8 cellular contexts compared by ENCODE assay signal in the genomic region with DNA sequence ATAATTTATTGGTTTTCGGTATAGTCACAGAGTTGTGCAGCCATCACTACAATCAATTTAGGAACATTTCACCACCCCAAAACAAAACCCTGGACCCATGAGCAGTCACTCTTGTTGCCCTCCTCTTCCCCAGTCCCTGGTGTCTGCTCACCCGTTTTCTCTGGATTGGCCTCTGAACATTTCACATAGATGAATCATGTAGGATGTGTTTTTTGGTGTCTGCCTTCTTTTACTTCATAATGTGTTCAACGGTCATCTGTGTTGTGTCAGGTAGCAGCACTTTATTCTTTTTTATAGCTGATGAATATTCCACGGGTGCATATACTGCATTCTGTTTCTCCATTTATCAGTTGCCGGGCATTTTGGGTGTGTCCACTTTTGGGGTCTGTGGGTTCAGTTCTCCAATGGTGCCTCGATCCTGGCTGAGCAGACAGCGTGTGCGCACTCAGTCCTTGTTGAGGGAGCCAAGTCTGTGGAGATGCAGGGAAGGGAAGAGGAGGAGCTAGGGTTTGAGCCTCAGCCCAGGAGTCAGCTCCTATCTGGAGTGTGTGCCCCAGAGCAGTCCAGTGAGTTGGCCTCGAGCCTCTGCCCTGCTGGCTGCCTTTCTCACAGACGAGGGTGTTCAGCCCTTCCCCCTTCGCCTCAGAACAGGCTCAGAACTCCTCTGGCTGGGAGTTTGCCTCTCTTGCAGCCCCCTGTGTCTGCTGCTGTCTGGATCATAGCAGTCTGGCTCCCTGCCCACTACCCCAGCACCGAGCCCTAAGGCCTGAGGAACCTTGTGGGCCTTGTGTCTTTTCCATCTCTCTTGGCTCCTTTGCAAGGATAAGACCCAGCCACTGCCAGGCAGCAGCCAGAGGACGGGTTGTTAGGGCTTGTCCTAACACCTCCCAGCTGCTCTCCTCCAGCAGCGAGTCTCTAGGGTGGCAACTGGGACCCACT. TPM values are rescaled to one million over a fixed set of nuclear protein-coding genes. Genes with fewer than 3 reads are reported as not detected.
A peak's percentile ranks its signal among the peaks of the same experiment; 100 is the strongest.
DNase-seq lines count a peak whose midpoint lies in the region; ATAC-seq and TF ChIP-seq lines count a peak whose summit lies in the region.

No MANE protein-coding gene starts in this region.

- H3K27ac ChIP-seq in caudate nucleus (ENCODE audit: low read depth, low read length) (peak overlapping the region; percentile 32), liver (ENCODE audit: low read depth in 1 of 2, low read length in 2 of 2) (peak overlapping the region; percentile 23 to 44), tibial artery (peak overlapping the region; percentile 53 to 98)

- intact Hi-C loops in tibial artery (cut with DNase I; ENCODE audit: low total_unique reads) = loop anchor here (10.0 kb wide), 1 partner anchor 295 kb away; a partner anchor contains a TSS

- TF ChIP-seq CTCF in liver (IDR thresholded peaks at IDR 0.05; ENCODE audit: low read depth, low read length, missing input control) (no peak), tibial artery (IDR thresholded peaks at IDR 0.05) (no peak)

- peaks cover 20 to 43% of the 10 kb centered on the region in 2 donors for H3K36me3 Mint-ChIP-seq in activated T-cell treated with anti-CD3 and anti-CD28 coated beads, Interleukin-2, amount 50 U/mL, for 72 hours (ENCODE audit: insufficient read depth in 2 of 2)

- TF ChIP-seq RAD21 in liver (IDR thresholded peaks at IDR 0.05) = no peak

- H3K36me3 ChIP-seq in liver (ENCODE audit: control insufficient read depth in 4 of 4, insufficient read depth in 3 of 4, low read depth in 1 of 4, low read length in 3 of 4) (peaks cover 3 to 50% (median 35%) of the 10 kb centered on the region in 4 donors), tibial artery (peaks cover 40 to 52% (median 44%) of the 10 kb centered on the region in 3 donors)

- no peak for ATAC-seq in activated T-cell treated with anti-CD3 and anti-CD28 coated beads, Interleukin-2, amount 50 U/mL, for 72 hours (replicated peaks in 1 of 2)
- ATAC-seq in HG03378 (IDR thresholded peaks at IDR 0.05; ENCODE audit: unreplicated experiment) = no peak

- no peak for DNase-seq in activated T-cell treated with anti-CD3 and anti-CD28 coated beads, Interleukin-2, amount 50 U/mL, for 72 hours
- no peak for DNase-seq in activated T-cell treated with anti-CD3 and anti-CD28 coated beads, Interleukin-2, amount 50 U/mL, for 48 hours
- DNase-seq in caudate nucleus (lab: John Stamatoyannopoulos, UW) (peak in 38 of 61 donors; percentile 8 to 75 (median 28)), tibial artery (peak; percentile 65 to 90), GOT3 (lab: John Stamatoyannopoulos, UW) (no peak), NCI-H2029 treated with DMSO at 0.1 percent for 48 hours (lab: John Stamatoyannopoulos, UW) (no peak)

- peak overlapping the region; percentile 85 for H3K27ac Mint-ChIP-seq in activated T-cell treated with anti-CD3 and anti-CD28 coated beads, Interleukin-2, amount 50 U/mL, for 72 hours

- H3K9me3 Mint-ChIP-seq in activated T-cell treated with anti-CD3 and anti-CD28 coated beads, Interleukin-2, amount 50 U/mL, for 72 hours = peaks cover 0 to 3% of the 10 kb centered on the region in 2 donors

- no peaks in the 10 kb centered on the region for H3K27me3 ChIP-seq in liver (ENCODE audit: control insufficient read depth in 4 of 4, insufficient read depth in 4 of 4, low read length in 3 of 4)
- no peaks in the 10 kb centered on the region for H3K27me3 ChIP-seq in tibial artery

- peak overlapping the region; percentile 94 to 95 for H3K4me3 Mint-ChIP-seq in activated T-cell treated with anti-CD3 and anti-CD28 coated beads, Interleukin-2, amount 50 U/mL, for 72 hours

- peaks cover 3 to 39% (median 19%) of the 10 kb centered on the region in 4 donors for H3K4me1 ChIP-seq in liver (ENCODE audit: control insufficient read depth in 4 of 4, insufficient read depth in 4 of 4, low read length in 3 of 4)
- peaks cover 0 to 53% (median 41%) of the 10 kb centered on the region in 4 donors for H3K4me1 ChIP-seq in tibial artery

- H3K9ac ChIP-seq in liver (ENCODE audit: low read depth in 1 of 2, low read length in 2 of 2) = peak overlapping the region in 1 of 2 donors; percentile 14

- H3K9me3 ChIP-seq in liver (ENCODE audit: control insufficient read depth in 4 of 4, low read length in 3 of 4) = no peaks in the 10 kb centered on the region
- H3K9me3 ChIP-seq in tibial artery = no peaks in the 10 kb centered on the region

- 75% methylated on average over 14 of the region's 14 CpGs for WGBS in liver

- H3K4me3 ChIP-seq in liver (ENCODE audit: low read depth in 1 of 3, low read length in 3 of 3) (no peak overlapping the region), tibial artery (peak overlapping the region; percentile 2 to 58)

- peaks cover 74% of the 10 kb centered on the region for H3K4me1 Mint-ChIP-seq in activated T-cell treated with anti-CD3 and anti-CD28 coated beads, Interleukin-2, amount 50 U/mL, for 72 hours (ENCODE audit: low read depth)

- peaks cover 7% of the 10 kb centered on the region for H3K27me3 Mint-ChIP-seq in activated T-cell treated with anti-CD3 and anti-CD28 coated beads, Interleukin-2, amount 50 U/mL, for 72 hours (ENCODE audit: low read depth)

TF ChIP-seq in liver, 16 proteins besides CTCF, POLR2A, EP300 and RAD21:
- TF ChIP-seq HNF4A (conservative IDR thresholded peaks at IDR 0.05) (no peak), JUND (IDR thresholded peaks at IDR 0.05) (no peak)

RNA-seq across cellular contexts. Expression of a gene that starts 18.0 kb away (rescaled TPM):
- total RNA-seq in activated T-cell treated with anti-CD3 and anti-CD28 coated beads, Interleukin-2, amount 50 U/mL, for 72 hours = 10 to 100 TPM; 13.4 to 20.9 TPM
- total RNA-seq in liver = 1 to 10 TPM; 3.5 to 3.6 TPM
- polyA plus RNA-seq in liver = 10 to 100 TPM in 1 of 2 donors, 1 to 10 TPM in 1; 7.6 to 23.3 TPM

Comparison
In these comparisons a context has a peak if more than half of its experiments do, and no peak if none do; other contexts are left out.
1. DNase-seq: peak in caudate nucleus (38 of 61) and tibial artery (2 of 2); none in activated T-cell treated with anti-CD3 and anti-CD28 coated beads, Interleukin-2, amount 50 U/mL, for 72 hours (0 of 2), activated T-cell treated with anti-CD3 and anti-CD28 coated beads, Interleukin-2, amount 50 U/mL, for 48 hours (0 of 2), GOT3 (single experiment) and NCI-H2029 treated with DMSO at 0.1 percent for 48 hours (single experiment).
2. H3K4me3 ChIP-seq: peak in tibial artery (2 of 2); none in liver (0 of 3).
3. Peak in every context shown above with its lines, with median percentiles within 50 percentile points of each other: H3K27ac ChIP-seq.